Comparison of ENCODE assay signal across 14 cellular contexts in genomic region chr15:84961707-84962106, GRCh38.
"Had no signal": no experiment of that assay in that cellular context is flagged by ENCODE, and none has a peak within 500 bp of the region (broad histone marks: within the 10 kb centered on the region; RNA-seq: fewer than 3 reads in every experiment).

No MANE protein-coding gene starts in this region.

- H3K36me3 ChIP-seq: left lung, upper lobe of right lung had no signal

- H3K9me3 ChIP-seq: upper lobe of right lung had no signal

- H3K4me3 ChIP-seq: left lung, upper lobe of right lung had no signal

- H3K4me1 ChIP-seq: upper lobe of right lung had no signal

- FAIRE-seq: islet of Langerhans had no signal

- H3K9me3 Mint-ChIP-seq: activated T-helper 17 cell treated with anti-CD3 and anti-CD28 coated beads, Interleukin-2, amount 50 U/mL, for 72 hours; central memory CD8-positive, alpha-beta T cell had no signal

- DNase-seq: activated B cell treated with CpG ODN at 0.5 μM for 24 hours; activated CD4-positive, alpha-beta T cell treated with anti-CD3 and anti-CD28 coated beads, Interleukin-2, amount 10 ng/mL, durations not matched to agents 7 days and 5 days; activated naive CD4-positive, alpha-beta T cell treated with anti-CD3 and anti-CD28 coated beads, Interleukin-2, amount 10 ng/mL, durations not matched to agents 7 days and 5 days; activated T-cell treated with anti-CD3 and anti-CD28 coated beads for 4 hours; cortex of kidney; effector memory CD4-positive, alpha-beta T cell; left lung; stimulated activated CD4-positive, alpha-beta T cell treated with anti-CD3 and anti-CD28 coated beads, Interleukin-2, amount 100 ng/mL, for 48 hours; stimulated activated naive CD8-positive, alpha-beta T cell treated with anti-CD3 and anti-CD28 coated beads, Interleukin-15, Interleukin-2, amounts not matched to agents 100 U/mL and 50 U/mL, for 24 hours; T-helper 1 cell; upper lobe of right lung had no signal

- ATAC-seq: activated T-helper 17 cell treated with anti-CD3 and anti-CD28 coated beads, Interleukin-2, amount 50 U/mL, for 72 hours; left lung; stimulated activated naive CD8-positive, alpha-beta T cell treated with anti-CD3 and anti-CD28 coated beads, Interleukin-15, Interleukin-2, amounts not matched to agents 100 U/mL and 50 U/mL, for 24 hours; upper lobe of right lung had no signal

- H3K36me3 Mint-ChIP-seq: activated naive CD4-positive, alpha-beta T cell treated with anti-CD3 and anti-CD28 coated beads, Interleukin-2, amount 10 ng/mL, durations not matched to agents 7 days and 5 days had no signal

- H3K27ac Mint-ChIP-seq: activated B cell treated with CpG ODN at 0.5 μM for 24 hours; activated CD4-positive, alpha-beta T cell treated with anti-CD3 and anti-CD28 coated beads, Interleukin-2, amount 10 ng/mL, durations not matched to agents 7 days and 5 days; activated naive CD4-positive, alpha-beta T cell treated with anti-CD3 and anti-CD28 coated beads, Interleukin-2, amount 10 ng/mL, durations not matched to agents 7 days and 5 days; activated T-helper 17 cell treated with anti-CD3 and anti-CD28 coated beads, Interleukin-2, amount 50 U/mL, for 72 hours had no signal

- H3K27ac ChIP-seq: left lung, upper lobe of right lung had no signal

- H3K4me3 Mint-ChIP-seq: activated B cell treated with CpG ODN at 0.5 μM for 24 hours; activated CD4-positive, alpha-beta T cell treated with anti-CD3 and anti-CD28 coated beads, Interleukin-2, amount 10 ng/mL, durations not matched to agents 7 days and 5 days; activated naive CD4-positive, alpha-beta T cell treated with anti-CD3 and anti-CD28 coated beads, Interleukin-2, amount 10 ng/mL, durations not matched to agents 7 days and 5 days; activated T-helper 17 cell treated with anti-CD3 and anti-CD28 coated beads, Interleukin-2, amount 50 U/mL, for 72 hours; central memory CD8-positive, alpha-beta T cell had no signal

- H3K27me3 ChIP-seq: left lung, upper lobe of right lung had no signal

- H3K4me1 Mint-ChIP-seq: activated T-helper 17 cell treated with anti-CD3 and anti-CD28 coated beads, Interleukin-2, amount 50 U/mL, for 72 hours; central memory CD8-positive, alpha-beta T cell had no signal
